In the genomic region with DNA sequence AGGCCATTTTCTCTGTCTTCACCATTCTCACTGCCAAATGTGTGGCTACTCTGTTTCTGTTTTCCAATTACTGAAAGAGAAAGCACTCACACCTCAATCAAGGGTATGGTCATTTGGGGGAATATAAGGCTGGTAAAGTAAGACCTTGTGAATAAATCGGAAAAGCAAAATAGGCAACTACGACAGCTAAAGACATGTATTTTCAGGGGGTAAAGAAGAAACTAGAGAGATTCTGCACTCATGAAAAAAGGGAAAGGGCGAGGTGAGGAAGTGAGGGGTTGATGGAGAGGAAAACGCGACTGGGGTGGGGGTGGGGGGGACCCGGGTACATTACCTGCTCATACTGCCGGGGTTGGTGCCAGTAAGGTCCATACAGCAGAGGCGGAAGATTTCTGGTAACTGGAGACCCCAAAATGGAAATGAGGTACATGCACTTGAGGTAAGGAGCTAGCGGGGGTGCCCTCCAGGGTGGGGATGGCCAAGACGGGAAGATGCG, we compare ENCODE assay signal across 8 cellular contexts. TPM values are rescaled to one million over a fixed set of nuclear protein-coding genes. Genes with fewer than 3 reads are reported as not detected.
DNase-seq lines count a peak whose midpoint lies in the region; ATAC-seq and TF ChIP-seq lines count a peak whose summit lies in the region.

No MANE protein-coding gene starts in this region.

- H3K4me2 ChIP-seq in mammary epithelial cell (ENCODE audit: insufficient read depth, low read depth, low read length): peak overlapping the region; percentile 78

- H3K27ac Mint-ChIP-seq in CD4-positive, alpha-beta T cell: peak overlapping the region; percentile 96

- H3K79me2 ChIP-seq in mammary epithelial cell (ENCODE audit: insufficient read depth, low read length): peaks cover 96% of the 10 kb centered on the region

- no peaks in the 10 kb centered on the region for H3K9me3 ChIP-seq in CD4-positive, alpha-beta T cell (ENCODE audit: control insufficient read depth, low read length)
- no peaks in the 10 kb centered on the region for H3K9me3 ChIP-seq in mammary epithelial cell (replicated peaks; ENCODE audit: insufficient read depth, low read length)
- H3K9me3 ChIP-seq in mesodermal cell (ENCODE audit: control insufficient read depth, low read length): no peaks in the 10 kb centered on the region

- no peaks in the 10 kb centered on the region for H3K27me3 Mint-ChIP-seq in CD4-positive, alpha-beta T cell

- no TSS peak for BruUV-seq in mammary epithelial cell (replicated peaks; lab: Mats Ljungman, UMichigan)

- peak overlapping the region; percentile 80 to 91 (median 84) for H3K4me3 ChIP-seq in mammary epithelial cell (replicated peaks in 1 of 3; ENCODE audit: insufficient read depth in 1 of 3, low read depth in 2 of 3, low read length in 3 of 3)
- peak overlapping the region; percentile 90 for H3K4me3 ChIP-seq in mesodermal cell (ENCODE audit: extremely low read depth, insufficient read depth, low read length, poor library complexity, severe bottlenecking)

- H3K27me3 ChIP-seq in CD4-positive, alpha-beta T cell (ENCODE audit: control insufficient read depth, insufficient read depth, low read length): no peaks in the 10 kb centered on the region
- no peaks in the 10 kb centered on the region for H3K27me3 ChIP-seq in mammary epithelial cell (ENCODE audit: insufficient read depth, low read length)

- peak overlapping the region; percentile 80 for H3K9ac ChIP-seq in mammary epithelial cell (ENCODE audit: insufficient read depth, low read length)

- H3K27ac ChIP-seq in CD4-positive, alpha-beta T cell (ENCODE audit: low read depth, low read length): peak overlapping the region; percentile 78
- H3K27ac ChIP-seq in mammary epithelial cell (ENCODE audit: insufficient read depth, low read depth, low read length): peak overlapping the region; percentile 80
- H3K27ac ChIP-seq in mesodermal cell (ENCODE audit: low read depth, low read length, severe bottlenecking): no peak overlapping the region

- peaks cover 27% of the 10 kb centered on the region for H3K36me3 Mint-ChIP-seq in CD4-positive, alpha-beta T cell (ENCODE audit: low read depth)

- peaks cover 83% of the 10 kb centered on the region for H3K4me1 Mint-ChIP-seq in CD4-positive, alpha-beta T cell (ENCODE audit: low read depth)

- H3K4me3 Mint-ChIP-seq in CD4-positive, alpha-beta T cell: peak overlapping the region; percentile 98

- 0% methylated on average over 2 of the region's 11 CpGs for WGBS in mammary epithelial cell (ENCODE audit: low coverage, missing lambda C conversion rate)
- 9 to 22% methylated on average over 4 to 11 of the region's 11 CpGs for WGBS in mesodermal cell (ENCODE audit: insufficient coverage in 2 of 2), 2 experiments

- CTCF ChIA-PET in CD4-positive, alpha-beta T cell (lab: Charles Lee): interaction anchor here (0.8 to 1.8 kb wide), 4 partner anchors 10 to 40 kb away, joined by 3 to 39 read pairs (median 4); partner anchors contain the start of gene CHD8
- CTCF ChIA-PET in mammary epithelial cell (lab: Charles Lee; ENCODE audit: low non-redundant PET): interaction anchor here (1.0 kb wide), 1 partner anchor 19 kb away, joined by 6 read pairs; the partner anchor contains the start of gene CHD8

- H4K20me1 ChIP-seq in mammary epithelial cell (ENCODE audit: insufficient read depth, low read length): no peaks in the 10 kb centered on the region

- intact Hi-C loops in CD4-positive, alpha-beta T cell (cut with DNase I, micrococcal nuclease): loop anchor here (1.0 to 2.0 kb wide), 5 partner anchors 19 to 121 kb away; partner anchors contain the start of genes TOX4 (in 2 of the 2), CHD8 (in 1 of the 2) and RAB2B (in 1 of the 2)
- intact Hi-C loops in mammary epithelial cell (cut with micrococcal nuclease): loop anchor here (1.0 kb wide), 2 partner anchors 20 to 40 kb away; partner anchors contain the start of genes CHD8 and RAB2B

- POLR2A ChIA-PET in CD4-positive, alpha-beta T cell (lab: Charles Lee): interaction anchor here (0.6 to 4.4 kb wide), 17 partner anchors 10 to 1866 kb away, joined by 3 to 247 read pairs (median 5); partner anchors contain the start of genes CHD8, METTL3, PPP1R3E and RAB2B

- H3K36me3 ChIP-seq in mammary epithelial cell (ENCODE audit: insufficient read depth, low read length) (no peaks in the 10 kb centered on the region), mesodermal cell (ENCODE audit: control insufficient read depth, insufficient read depth, low read length) (peaks cover 31% of the 10 kb centered on the region)

- in situ Hi-C loops in mammary epithelial cell (cut with MboI; ENCODE audit: low sequenced_read_pairs in 2 of 2): no loop called here

- ATAC-seq in CD4-positive, alpha-beta T cell (ENCODE audit: poor library complexity): peak; percentile 14
- ATAC-seq in HG03432 (IDR thresholded peaks at IDR 0.05; ENCODE audit: unreplicated experiment) (peak; percentile 6), HG03280 (IDR thresholded peaks at IDR 0.05; ENCODE audit: unreplicated experiment) (no peak)

- H3K9me3 Mint-ChIP-seq in CD4-positive, alpha-beta T cell: no peaks in the 10 kb centered on the region

- dilution Hi-C loops in mammary epithelial cell (cut with HindIII; ENCODE audit: low sequenced_read_pairs): no loop called here

- TF ChIP-seq CTCF in CD4-positive, alpha-beta T cell (IDR thresholded peaks at IDR 0.05): no peak
- TF ChIP-seq CTCF in mammary epithelial cell (conservative IDR thresholded peaks at IDR 0.05 in 1 of 2, IDR thresholded peaks at IDR 0.05 in 1 of 2; ENCODE audit: extremely low read depth in 1 of 2, insufficient read depth in 1 of 2, low read depth in 1 of 2, low read length in 2 of 2): no peak

- peaks cover 12% of the 10 kb centered on the region for H3K4me1 ChIP-seq in mammary epithelial cell (ENCODE audit: insufficient read depth, low read length)
- peaks cover 4% of the 10 kb centered on the region for H3K4me1 ChIP-seq in mesodermal cell (ENCODE audit: control insufficient read depth, insufficient read depth, low read length, poor library complexity, severe bottlenecking)

- no peak for DNase-seq in CD4-positive, alpha-beta T cell
- DNase-seq in mammary epithelial cell: no peak
- no peak for DNase-seq in NCI-H2196 (lab: John Stamatoyannopoulos, UW; ENCODE audit: unreplicated experiment)
- DNase-seq in HK-2 (ENCODE audit: unreplicated experiment): no peak
- no peak for DNase-seq in MV-4-11 (lab: John Stamatoyannopoulos, UW)

- H2AFZ ChIP-seq in mammary epithelial cell (ENCODE audit: low read depth, low read length): peak overlapping the region; percentile 96

RNA-seq across cellular contexts. Expression of gene CHD8, which starts 19.3 kb away (rescaled TPM):
- 100 to 1,000 TPM; 119 to 128 TPM for total RNA-seq in CD4-positive, alpha-beta T cell
- 10 to 100 TPM; 69.2 to 76.0 TPM for total RNA-seq in mammary epithelial cell
- polyA plus RNA-seq in mammary epithelial cell: 15.7 TPM
- 330 TPM for polyA minus RNA-seq in mammary epithelial cell
- polyA plus RNA-seq in mesodermal cell (2013, experiment 1 of 2): 58.8 TPM
- 50.9 TPM for polyA plus RNA-seq in mesodermal cell (2013, experiment 2 of 2)

RNA-seq across cellular contexts. Expression of gene RAB2B, which starts 40.1 kb away (rescaled TPM):
- total RNA-seq in CD4-positive, alpha-beta T cell: 10 to 100 TPM; 21.1 to 23.9 TPM
- total RNA-seq in mammary epithelial cell: 10 to 100 TPM; 17.6 to 21.8 TPM
- polyA plus RNA-seq in mammary epithelial cell: 8.0 TPM
- 7.1 TPM for polyA minus RNA-seq in mammary epithelial cell
- polyA plus RNA-seq in mesodermal cell (2013, experiment 1 of 2): 24.9 TPM
- 26.8 TPM for polyA plus RNA-seq in mesodermal cell (2013, experiment 2 of 2)

RNA-seq across cellular contexts. Expression of gene TOX4, which starts 40.4 kb away (rescaled TPM):
- total RNA-seq in CD4-positive, alpha-beta T cell: 10 to 100 TPM; 70.9 to 77.4 TPM
- 10 to 100 TPM; 37.7 to 75.8 TPM for total RNA-seq in mammary epithelial cell
- polyA plus RNA-seq in mammary epithelial cell: 82.6 TPM
- polyA minus RNA-seq in mammary epithelial cell: 30.0 TPM
- 53.8 TPM for polyA plus RNA-seq in mesodermal cell (2013, experiment 1 of 2)
- 49.4 TPM for polyA plus RNA-seq in mesodermal cell (2013, experiment 2 of 2)

RNA-seq across cellular contexts. Expression of gene SUPT16H, which starts 52.8 kb away (rescaled TPM):
- 10 to 100 TPM; 47.8 to 50.8 TPM for total RNA-seq in CD4-positive, alpha-beta T cell
- total RNA-seq in mammary epithelial cell: 10 to 100 TPM; 58.3 to 87.2 TPM
- polyA plus RNA-seq in mammary epithelial cell: 58.0 TPM
- polyA minus RNA-seq in mammary epithelial cell: 140 TPM
- polyA plus RNA-seq in mesodermal cell (2013, experiment 1 of 2): 110 TPM
- 110 TPM for polyA plus RNA-seq in mesodermal cell (2013, experiment 2 of 2)
